8 cellular contexts compared by ENCODE assay signal in the genomic region with DNA sequence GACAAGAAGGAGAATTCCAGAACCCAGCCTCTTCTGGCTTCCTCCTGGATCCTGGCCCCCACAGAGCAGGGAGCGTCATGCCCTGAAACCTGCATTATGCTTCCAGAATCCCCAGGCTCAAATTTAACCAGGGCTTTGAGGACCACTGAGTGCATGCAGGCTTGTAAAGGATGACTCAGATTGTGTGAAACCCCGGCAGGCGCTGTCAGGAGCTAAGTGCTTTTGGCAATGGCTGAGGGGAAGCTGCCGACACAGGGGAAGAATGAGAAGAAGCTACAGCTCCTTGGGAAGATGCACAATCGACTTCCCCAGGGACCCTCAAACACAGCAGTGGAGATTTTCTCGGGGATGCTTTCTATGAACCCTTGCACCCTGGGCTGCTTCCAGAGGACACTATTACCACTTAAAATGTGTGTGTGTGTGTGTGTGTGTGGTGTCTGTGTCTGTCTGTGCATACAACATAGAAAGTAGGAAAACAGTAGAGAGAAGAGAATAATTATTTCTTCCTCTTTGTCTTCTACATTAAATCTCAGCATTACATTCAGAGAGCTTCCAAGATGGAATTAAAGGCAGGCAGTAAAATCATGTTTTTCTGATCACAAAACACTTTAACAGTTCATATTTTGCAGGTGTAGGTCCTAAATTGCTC.
DNase-seq lines count a peak whose midpoint lies in the region; ATAC-seq and TF ChIP-seq lines count a peak whose summit lies in the region.
"Had no signal": no experiment of that assay in that cellular context is flagged by ENCODE, and none has a peak within 500 bp of the region (broad histone marks: within the 10 kb centered on the region; RNA-seq: fewer than 3 reads in every experiment).

No MANE protein-coding gene starts in this region.

- no peak overlapping the region for H2BK12ac ChIP-seq in H9 (ENCODE audit: insufficient read length, low read depth, low read length)

- DNase-seq in H4 (ENCODE audit: low spot score) (peak; percentile 50), SIG-M5 (lab: John Stamatoyannopoulos, UW) (peak; percentile 45), smooth muscle cell of the brain vasculature (ENCODE audit: low read depth, low spot score) (peak; percentile 94), H9 (no peak), midbrain (lab: John Stamatoyannopoulos, UW) (no peak)
- DNase-seq: activated CD4-positive, alpha-beta T cell treated with anti-CD3 and anti-CD28 coated beads for 4 hours had no signal

- TF ChIP-seq POLR2A in gastroesophageal sphincter (IDR thresholded peaks at IDR 0.05), result no peak

- H3K27me3 ChIP-seq in gastroesophageal sphincter (no peaks in the 10 kb centered on the region), H9 (ENCODE audit: insufficient read depth, low read length) (no peaks in the 10 kb centered on the region)

- H4K8ac ChIP-seq in H9 (replicated peaks; ENCODE audit: insufficient read length, low read depth, low read length), result no peak overlapping the region

- H3K4me2 ChIP-seq in H9 (ENCODE audit: insufficient read depth, insufficient read length, low read length), result no peak overlapping the region

- H3K79me2 ChIP-seq in H9 (ENCODE audit: insufficient read depth, low read length), result no peaks in the 10 kb centered on the region

- no peak overlapping the region for H2BK15ac ChIP-seq in H9 (ENCODE audit: low read depth, low read length)

- H2BK120ac ChIP-seq in H9 (ENCODE audit: low read depth, low read length, poor library complexity, severe bottlenecking), result no peak overlapping the region

- no peak overlapping the region for H3K23ac ChIP-seq in H9 (ENCODE audit: insufficient read length, low read depth, low read length)

- no peaks in the 10 kb centered on the region; a peak in 1 of 7 replicates for H3K36me3 Mint-ChIP-seq in H9 (ENCODE audit: insufficient read depth in 1 of 3, low read depth in 3 of 3)

- H3K27ac ChIP-seq in gastroesophageal sphincter, result peak overlapping the region in 3 of 4 donors; percentile 36 to 66 (median 61)
- no peak overlapping the region for H3K27ac ChIP-seq in H9 (ENCODE audit: insufficient read length, low read depth, low read length)

- H3K9me3 ChIP-seq in gastroesophageal sphincter, result no peaks in the 10 kb centered on the region
- no peaks in the 10 kb centered on the region for H3K9me3 ChIP-seq in H9 (ENCODE audit: control insufficient read depth, low read depth, low read length)

- peaks cover 5 to 15% of the 10 kb centered on the region in 2 experiments for H3K4me1 Mint-ChIP-seq in H9

- no peak overlapping the region for H2AFZ ChIP-seq in H9 (ENCODE audit: low read length)

- H4K91ac ChIP-seq in H9 (ENCODE audit: insufficient read length, low read depth, low read length), result no peak overlapping the region

- no peak overlapping the region for H3K4me3 ChIP-seq in gastroesophageal sphincter

- no peaks in the 10 kb centered on the region for H3K79me1 ChIP-seq in H9 (ENCODE audit: insufficient read depth, low read depth, low read length, poor library complexity, severe bottlenecking)

- H3K56ac ChIP-seq in H9 (ENCODE audit: insufficient read length, low read depth, low read length), result no peak overlapping the region

- H3K18ac ChIP-seq in H9 (ENCODE audit: insufficient read length, low read depth, low read length), result no peak overlapping the region

- H2BK5ac ChIP-seq in H9 (ENCODE audit: insufficient read length, low read length), result no peak overlapping the region

- TF ChIP-seq EP300 in gastroesophageal sphincter (IDR thresholded peaks at IDR 0.05), result no peak

- no peak overlapping the region for H2BK20ac ChIP-seq in H9 (ENCODE audit: low read depth, low read length, poor library complexity, severe bottlenecking)

- no peak overlapping the region for H3K4me3 Mint-ChIP-seq in H9

- no peak overlapping the region for H3T11ph ChIP-seq in H9 (ENCODE audit: low read length)

- ATAC-seq in gastroesophageal sphincter (peak; percentile 63), HG02642 (IDR thresholded peaks at IDR 0.05; ENCODE audit: poor library complexity, unreplicated experiment) (no peak)

- peak overlapping the region in 1 of 3 experiments; percentile 33; a peak in 2 of 7 replicates for H3K27ac Mint-ChIP-seq in H9

- TF ChIP-seq CTCF in gastroesophageal sphincter (IDR thresholded peaks at IDR 0.05), result no peak
- TF ChIP-seq CTCF in H9 (conservative IDR thresholded peaks at IDR 0.05), result no peak

- H4K5ac ChIP-seq in H9 (ENCODE audit: insufficient read length, low read depth, low read length), result no peak overlapping the region

- H3K9ac ChIP-seq in H9 (ENCODE audit: extremely low read depth, insufficient read length, low read length), result no peak overlapping the region

- H3K14ac ChIP-seq in H9 (ENCODE audit: insufficient read depth, low read length), result no peak overlapping the region

- no peak overlapping the region for H3K4ac ChIP-seq in H9 (ENCODE audit: low read depth, low read length)

- no peaks in the 10 kb centered on the region for H3K23me2 ChIP-seq in H9 (ENCODE audit: insufficient read length, low read depth, low read length, poor library complexity, severe bottlenecking)

- H4K20me1 ChIP-seq in H9 (ENCODE audit: control insufficient read depth, insufficient read depth, insufficient read length), result no peaks in the 10 kb centered on the region

- H3K4me1 ChIP-seq in gastroesophageal sphincter (peaks cover 0 to 30% (median 20%) of the 10 kb centered on the region in 3 donors), H9 (ENCODE audit: insufficient read depth, low read length) (0 out of 2 replicates have a peak, but pooled peaks cover 2% of the 10 kb centered on the region)

- no peaks in the 10 kb centered on the region for H3K9me3 Mint-ChIP-seq in H9

- no peaks in the 10 kb centered on the region; the same call in 1 of the 2 replicates for H3K27me3 Mint-ChIP-seq in H9 (ENCODE audit: low read depth)

- no peaks in the 10 kb centered on the region for H3K36me3 ChIP-seq in gastroesophageal sphincter

- no peak overlapping the region for H2AK5ac ChIP-seq in H9 (ENCODE audit: insufficient read length, low read length)

- WGBS in gastroesophageal sphincter (ENCODE audit: low coverage in 1 of 2), 2 donors, result 0 to 10% methylated on average over 3 of the region's 6 CpGs
- WGBS in H9 (ENCODE audit: extremely low coverage, insufficient read length, low lambda C conversion rate), result no CpG with 5 or more reads among the region's 6 CpGs

Comparison
In these comparisons a context has a peak if more than half of its experiments do, and no peak if none do; other contexts are left out.
1. DNase-seq: peak in H4 (single experiment), SIG-M5 (single experiment) and smooth muscle cell of the brain vasculature (single experiment); none in H9 (single experiment) and midbrain (single experiment).